In the genomic region with DNA sequence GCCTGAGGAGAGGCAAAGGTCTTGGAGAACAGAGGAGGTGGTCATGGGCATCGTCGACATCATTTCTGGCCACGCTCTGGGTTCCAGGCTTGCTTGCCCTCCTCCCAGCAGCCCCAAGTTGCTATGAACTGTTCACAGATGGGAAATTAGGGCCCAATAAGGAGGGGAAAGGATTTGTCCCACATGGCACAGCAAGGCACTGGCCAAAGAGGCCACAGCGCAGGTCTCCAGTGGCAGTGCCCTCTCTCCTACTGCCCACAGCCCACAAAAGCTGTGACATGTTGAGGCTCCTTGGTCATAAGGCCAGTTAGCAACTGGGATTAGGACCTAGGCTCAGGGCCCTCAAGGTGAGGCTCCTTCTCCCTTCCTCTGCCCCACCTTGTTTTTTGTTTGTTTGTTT, we compare ENCODE assay signal across 1 cellular context.
TF ChIP-seq lines count a peak whose summit lies in the region.

No MANE protein-coding gene starts in this region.

TF ChIP-seq in HCT116, 20 proteins besides CTCF, POLR2A, EP300 and RAD21 (continued from another document):
- no peak for TF ChIP-seq ZFX (IDR thresholded peaks at IDR 0.05)
- TF ChIP-seq, protein P1, sequence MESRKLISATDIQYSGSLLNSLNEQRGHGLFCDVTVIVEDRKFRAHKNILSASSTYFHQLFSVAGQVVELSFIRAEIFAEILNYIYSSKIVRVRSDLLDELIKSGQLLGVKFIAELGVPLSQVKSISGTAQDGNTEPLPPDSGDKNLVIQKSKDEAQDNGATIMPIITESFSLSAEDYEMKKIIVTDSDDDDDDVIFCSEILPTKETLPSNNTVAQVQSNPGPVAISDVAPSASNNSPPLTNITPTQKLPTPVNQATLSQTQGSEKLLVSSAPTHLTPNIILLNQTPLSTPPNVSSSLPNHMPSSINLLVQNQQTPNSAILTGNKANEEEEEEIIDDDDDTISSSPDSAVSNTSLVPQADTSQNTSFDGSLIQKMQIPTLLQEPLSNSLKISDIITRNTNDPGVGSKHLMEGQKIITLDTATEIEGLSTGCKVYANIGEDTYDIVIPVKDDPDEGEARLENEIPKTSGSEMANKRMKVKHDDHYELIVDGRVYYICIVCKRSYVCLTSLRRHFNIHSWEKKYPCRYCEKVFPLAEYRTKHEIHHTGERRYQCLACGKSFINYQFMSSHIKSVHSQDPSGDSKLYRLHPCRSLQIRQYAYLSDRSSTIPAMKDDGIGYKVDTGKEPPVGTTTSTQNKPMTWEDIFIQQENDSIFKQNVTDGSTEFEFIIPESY (IDR thresholded peaks at IDR 0.05; ENCODE audit: extremely low read depth, insufficient replicate concordance, low read length), result no peak
- TF ChIP-seq TCF7L2 (IDR thresholded peaks at IDR 0.05; ENCODE audit: borderline replicate concordance, extremely low read depth, insufficient read depth, insufficient read length), result no peak
- TF ChIP-seq JUND (IDR thresholded peaks at IDR 0.05), result no peak
- TF ChIP-seq FOSL1 (IDR thresholded peaks at IDR 0.05; ENCODE audit: low read depth), result no peak
- TF ChIP-seq, protein P2, sequence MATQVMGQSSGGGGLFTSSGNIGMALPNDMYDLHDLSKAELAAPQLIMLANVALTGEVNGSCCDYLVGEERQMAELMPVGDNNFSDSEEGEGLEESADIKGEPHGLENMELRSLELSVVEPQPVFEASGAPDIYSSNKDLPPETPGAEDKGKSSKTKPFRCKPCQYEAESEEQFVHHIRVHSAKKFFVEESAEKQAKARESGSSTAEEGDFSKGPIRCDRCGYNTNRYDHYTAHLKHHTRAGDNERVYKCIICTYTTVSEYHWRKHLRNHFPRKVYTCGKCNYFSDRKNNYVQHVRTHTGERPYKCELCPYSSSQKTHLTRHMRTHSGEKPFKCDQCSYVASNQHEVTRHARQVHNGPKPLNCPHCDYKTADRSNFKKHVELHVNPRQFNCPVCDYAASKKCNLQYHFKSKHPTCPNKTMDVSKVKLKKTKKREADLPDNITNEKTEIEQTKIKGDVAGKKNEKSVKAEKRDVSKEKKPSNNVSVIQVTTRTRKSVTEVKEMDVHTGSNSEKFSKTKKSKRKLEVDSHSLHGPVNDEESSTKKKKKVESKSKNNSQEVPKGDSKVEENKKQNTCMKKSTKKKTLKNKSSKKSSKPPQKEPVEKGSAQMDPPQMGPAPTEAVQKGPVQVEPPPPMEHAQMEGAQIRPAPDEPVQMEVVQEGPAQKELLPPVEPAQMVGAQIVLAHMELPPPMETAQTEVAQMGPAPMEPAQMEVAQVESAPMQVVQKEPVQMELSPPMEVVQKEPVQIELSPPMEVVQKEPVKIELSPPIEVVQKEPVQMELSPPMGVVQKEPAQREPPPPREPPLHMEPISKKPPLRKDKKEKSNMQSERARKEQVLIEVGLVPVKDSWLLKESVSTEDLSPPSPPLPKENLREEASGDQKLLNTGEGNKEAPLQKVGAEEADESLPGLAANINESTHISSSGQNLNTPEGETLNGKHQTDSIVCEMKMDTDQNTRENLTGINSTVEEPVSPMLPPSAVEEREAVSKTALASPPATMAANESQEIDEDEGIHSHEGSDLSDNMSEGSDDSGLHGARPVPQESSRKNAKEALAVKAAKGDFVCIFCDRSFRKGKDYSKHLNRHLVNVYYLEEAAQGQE (IDR thresholded peaks at IDR 0.05; ENCODE audit: low read depth), result no peak
- TF ChIP-seq CEBPB (IDR thresholded peaks at IDR 0.05; ENCODE audit: low read depth), result no peak
- no peak for TF ChIP-seq EGR1 (IDR thresholded peaks at IDR 0.05; ENCODE audit: low read depth)
- TF ChIP-seq, protein P3, sequence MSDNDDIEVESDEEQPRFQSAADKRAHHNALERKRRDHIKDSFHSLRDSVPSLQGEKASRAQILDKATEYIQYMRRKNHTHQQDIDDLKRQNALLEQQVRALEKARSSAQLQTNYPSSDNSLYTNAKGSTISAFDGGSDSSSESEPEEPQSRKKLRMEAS (IDR thresholded peaks at IDR 0.05), result no peak
